17 cellular contexts compared by ENCODE assay signal in the genomic region with DNA sequence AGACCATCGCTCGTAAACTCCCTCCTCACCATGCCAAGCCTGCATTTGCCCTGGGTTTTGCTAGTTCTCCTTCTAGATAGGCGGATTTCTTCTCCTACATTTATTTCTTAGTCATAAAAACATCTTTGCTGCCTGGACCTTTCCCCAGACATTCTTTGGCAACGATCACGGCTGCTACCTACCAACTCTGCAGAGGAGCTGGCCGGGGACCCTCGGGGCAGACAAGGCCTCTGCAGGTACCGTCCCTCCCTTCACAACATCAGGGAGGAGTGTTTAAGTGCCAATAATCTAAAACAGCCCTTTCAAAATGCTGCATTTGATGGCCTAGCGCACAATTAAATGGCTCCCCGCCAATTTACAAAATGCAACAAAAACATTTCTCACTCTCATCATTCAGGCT. TPM values are rescaled to one million over a fixed set of nuclear protein-coding genes. Genes with fewer than 3 reads are reported as not detected.
DNase-seq lines count a peak whose midpoint lies in the region; ATAC-seq and TF ChIP-seq lines count a peak whose summit lies in the region.
"Had no signal": no experiment of that assay in that cellular context is flagged by ENCODE, and none has a peak within 500 bp of the region (broad histone marks: within the 10 kb centered on the region; RNA-seq: fewer than 3 reads in every experiment).

No MANE protein-coding gene starts in this region.

- no peak for ATAC-seq in stimulated activated effector memory CD8-positive, alpha-beta T cell treated with anti-CD3 and anti-CD28 coated beads, Interleukin-12 subunit alpha, Interleukin-12 subunit beta, amount 100 ng/mL, for 72 hours
- ATAC-seq: activated CD4-positive, CD25-positive, alpha-beta regulatory T cell treated with anti-CD3 and anti-CD28 coated beads, Interleukin-2, amount 50 U/mL, for 24 hours; left colon; natural killer cell treated with Interleukin-12 subunit alpha and Interleukin-12 subunit beta and Interleukin-15 and Interleukin-18, amount 100 ng/mL, for 72 hours had no signal

- H3K27me3 ChIP-seq in WERI-Rb-1 (ENCODE audit: insufficient read depth, low read depth, severe bottlenecking), result no peaks in the 10 kb centered on the region
- H3K27me3 ChIP-seq: BLaER1 had no signal

- no peak overlapping the region for H3K4me3 Mint-ChIP-seq in activated T-cell treated with anti-CD3 and anti-CD28 coated beads, Interleukin-2, amount 50 U/mL, for 24 hours
- H3K4me3 Mint-ChIP-seq in stimulated activated effector memory CD8-positive, alpha-beta T cell treated with anti-CD3 and anti-CD28 coated beads, Interleukin-12 subunit alpha, Interleukin-12 subunit beta, amount 100 ng/mL, for 72 hours, result no peak overlapping the region
- H3K4me3 Mint-ChIP-seq: IgD-negative memory B cell; natural killer cell treated with Interleukin-12 subunit alpha and Interleukin-12 subunit beta and Interleukin-15 and Interleukin-18, amount 100 ng/mL, for 72 hours had no signal

- H3K36me3 ChIP-seq in WERI-Rb-1, result peaks cover 95% of the 10 kb centered on the region

- POLR2A ChIA-PET in RWPE1 (lab: Yijun Ruan, JAX; ENCODE audit: low non-redundant PET), result no interaction called here

- H3K4me3 ChIP-seq in fibroblast of the aortic adventitia (ENCODE audit: low read depth, low read length) (no peak overlapping the region), WERI-Rb-1 (ENCODE audit: low read depth, low read length) (no peak overlapping the region)
- H3K4me3 ChIP-seq: BLaER1 had no signal

- TF ChIP-seq CTCF in RWPE1 (conservative IDR thresholded peaks at IDR 0.05; ENCODE audit: low read depth) (no peak), fibroblast of the aortic adventitia (IDR thresholded peaks at IDR 0.05; ENCODE audit: insufficient read depth, low read length) (no peak), WERI-Rb-1 (IDR thresholded peaks at IDR 0.05; ENCODE audit: low read depth, low read length) (no peak)

- peaks cover 98% of the 10 kb centered on the region for H3K36me3 Mint-ChIP-seq in activated T-cell treated with anti-CD3 and anti-CD28 coated beads, Interleukin-2, amount 50 U/mL, for 24 hours (ENCODE audit: low read depth)
- H3K36me3 Mint-ChIP-seq in stimulated activated effector memory CD8-positive, alpha-beta T cell treated with anti-CD3 and anti-CD28 coated beads, Interleukin-12 subunit alpha, Interleukin-12 subunit beta, amount 100 ng/mL, for 72 hours, result peaks cover 92% of the 10 kb centered on the region

- H3K27ac Mint-ChIP-seq in activated T-cell treated with anti-CD3 and anti-CD28 coated beads, Interleukin-2, amount 50 U/mL, for 24 hours, result peak overlapping the region; percentile 5
- peak overlapping the region; percentile 89 for H3K27ac Mint-ChIP-seq in stimulated activated effector memory CD8-positive, alpha-beta T cell treated with anti-CD3 and anti-CD28 coated beads, Interleukin-12 subunit alpha, Interleukin-12 subunit beta, amount 100 ng/mL, for 72 hours
- H3K27ac Mint-ChIP-seq: natural killer cell treated with Interleukin-12 subunit alpha and Interleukin-12 subunit beta and Interleukin-15 and Interleukin-18, amount 100 ng/mL, for 72 hours had no signal

- no peak for DNase-seq in activated T-cell treated with anti-CD3 and anti-CD28 coated beads, Interleukin-2, amount 50 U/mL, for 24 hours
- DNase-seq in activated T-cell treated with anti-CD3 and anti-CD28 coated beads, Interleukin-2, amount 50 U/mL, for 1 hour, result no peak
- no peak for DNase-seq in RWPE1 (ENCODE audit: low spot score)
- peak; percentile 52 for DNase-seq in fibroblast of the aortic adventitia (ENCODE audit: low read depth)
- DNase-seq in stimulated activated effector memory CD8-positive, alpha-beta T cell treated with anti-CD3 and anti-CD28 coated beads, Interleukin-12 subunit alpha, Interleukin-12 subunit beta, amount 100 ng/mL, for 72 hours (ENCODE audit: low spot score in 2 of 2), result no peak
- no peak for DNase-seq in activated CD4-positive, CD25-positive, alpha-beta regulatory T cell (lab: John Stamatoyannopoulos, UW)
- no peak for DNase-seq in WERI-Rb-1
- DNase-seq in NCI-H2227 (lab: John Stamatoyannopoulos, UW; ENCODE audit: unreplicated experiment), result no peak
- DNase-seq: left colon, mesendoderm, NCI-H1417, NCI-H524, T1000 had no signal

- CTCF ChIA-PET in RWPE1 (lab: Yijun Ruan, JAX), result no interaction called here

- no peaks in the 10 kb centered on the region for H3K27me3 Mint-ChIP-seq in activated T-cell treated with anti-CD3 and anti-CD28 coated beads, Interleukin-2, amount 50 U/mL, for 24 hours
- H3K27me3 Mint-ChIP-seq: IgD-negative memory B cell; natural killer cell treated with Interleukin-12 subunit alpha and Interleukin-12 subunit beta and Interleukin-15 and Interleukin-18, amount 100 ng/mL, for 72 hours had no signal

- H3K9me3 Mint-ChIP-seq in activated T-cell treated with anti-CD3 and anti-CD28 coated beads, Interleukin-2, amount 50 U/mL, for 24 hours, result no peaks in the 10 kb centered on the region
- H3K9me3 Mint-ChIP-seq in stimulated activated effector memory CD8-positive, alpha-beta T cell treated with anti-CD3 and anti-CD28 coated beads, Interleukin-12 subunit alpha, Interleukin-12 subunit beta, amount 100 ng/mL, for 72 hours, result no peaks in the 10 kb centered on the region
- H3K9me3 Mint-ChIP-seq: IgD-negative memory B cell; natural killer cell treated with Interleukin-12 subunit alpha and Interleukin-12 subunit beta and Interleukin-15 and Interleukin-18, amount 100 ng/mL, for 72 hours had no signal

- H3K27ac ChIP-seq in RWPE1 (0 out of 2 replicates have a peak overlapping the region, but pooled peaks have one; percentile 9), WERI-Rb-1 (no peak overlapping the region)
- H3K27ac ChIP-seq: BLaER1 had no signal

- H3K4me1 Mint-ChIP-seq in activated T-cell treated with anti-CD3 and anti-CD28 coated beads, Interleukin-2, amount 50 U/mL, for 24 hours (ENCODE audit: low read depth), result peaks cover 44% of the 10 kb centered on the region
- peaks cover 53% of the 10 kb centered on the region for H3K4me1 Mint-ChIP-seq in stimulated activated effector memory CD8-positive, alpha-beta T cell treated with anti-CD3 and anti-CD28 coated beads, Interleukin-12 subunit alpha, Interleukin-12 subunit beta, amount 100 ng/mL, for 72 hours

- H3K9me3 ChIP-seq in WERI-Rb-1 (ENCODE audit: severe bottlenecking), result no peaks in the 10 kb centered on the region
- H3K9me3 ChIP-seq: BLaER1 had no signal

RNA-seq across cellular contexts. Expression of a gene that starts 34.4 kb away (rescaled TPM):
- total RNA-seq in fibroblast of the aortic adventitia (ENCODE audit: low replicate concordance), result 14.6 and 58.5 TPM in 2 replicates
